Comparison of ENCODE assay signal across 36 cellular contexts in the genomic region with DNA sequence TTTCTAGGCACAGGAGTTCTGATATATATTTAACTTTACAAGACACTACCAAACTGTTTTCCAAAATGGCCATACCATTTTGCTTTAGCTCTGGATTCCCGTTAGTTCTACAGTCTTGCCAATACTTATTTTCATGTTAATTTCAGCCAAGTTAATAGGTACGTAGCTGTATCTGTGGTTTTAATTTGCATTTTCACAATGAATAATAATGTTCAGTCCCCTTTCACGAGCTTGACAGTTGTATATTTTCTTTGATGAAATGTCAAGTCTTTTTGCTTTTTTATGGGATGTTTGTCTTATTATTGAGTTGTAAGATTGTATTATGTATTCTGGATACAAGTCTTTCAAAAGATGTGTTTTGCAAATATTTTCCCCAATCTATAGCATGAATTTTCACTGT. TPM values are rescaled to one million over a fixed set of nuclear protein-coding genes. Genes with fewer than 3 reads are reported as not detected.
"Had no signal": no experiment of that assay in that cellular context is flagged by ENCODE, and none has a peak within 500 bp of the region (broad histone marks: within the 10 kb centered on the region; RNA-seq: fewer than 3 reads in every experiment).

No MANE protein-coding gene starts in this region.

- ATAC-seq: activated naive CD4-positive, alpha-beta T cell treated with anti-CD3 and anti-CD28 coated beads, Interleukin-2, amount 50 U/mL, for 72 hours; activated T-cell treated with anti-CD3 and anti-CD28 coated beads, Interleukin-2, amount 50 U/mL, for 4 hours; activated T-cell treated with anti-CD3 and anti-CD28 coated beads, Interleukin-2, amount 50 U/mL, for 72 hours; activated T-helper 17 cell treated with anti-CD3 and anti-CD28 coated beads, Interleukin-2, amount 50 U/mL, for 72 hours; body of pancreas had no signal

- H3K9me3 ChIP-seq: adrenal gland, ascending aorta, body of pancreas, breast epithelium had no signal

- H3K4me3 ChIP-seq: adrenal gland, ascending aorta, body of pancreas, breast epithelium, cardiac muscle cell had no signal

- H3K36me3 ChIP-seq: adrenal gland, ascending aorta, brain microvascular endothelial cell, breast epithelium, cardiac muscle cell had no signal

- H3K4me1 ChIP-seq: adrenal gland, ascending aorta, body of pancreas, breast epithelium had no signal

- H3K27me3 Mint-ChIP-seq: activated naive CD4-positive, alpha-beta T cell treated with anti-CD3 and anti-CD28 coated beads, Interleukin-2, amount 10 ng/mL, durations not matched to agents 7 days and 5 days had no signal

- H3K27ac Mint-ChIP-seq: activated naive CD4-positive, alpha-beta T cell treated with anti-CD3 and anti-CD28 coated beads for 36 hours; activated naive CD4-positive, alpha-beta T cell treated with anti-CD3 and anti-CD28 coated beads, Interleukin-2, amount 10 ng/mL, durations not matched to agents 7 days and 5 days; activated naive CD4-positive, alpha-beta T cell treated with anti-CD3 and anti-CD28 coated beads, Interleukin-2, amount 50 U/mL, for 24 hours; activated naive CD4-positive, alpha-beta T cell treated with anti-CD3 and anti-CD28 coated beads, Interleukin-2, amount 50 U/mL, for 72 hours; activated naive CD8-positive, alpha-beta T cell; activated naive CD8-positive, alpha-beta T cell treated with anti-CD3 and anti-CD28 coated beads, Interleukin-2, amount 10 ng/mL, durations not matched to agents 7 days and 5 days; activated T-cell treated with anti-CD3 and anti-CD28 coated beads, Interleukin-2, amount 50 U/mL, for 24 hours; activated T-cell treated with anti-CD3 and anti-CD28 coated beads, Interleukin-2, amount 50 U/mL, for 72 hours; activated T-helper 1 cell treated with anti-CD3 and anti-CD28 coated beads, Interleukin-12 subunit alpha, Interleukin-12 subunit beta, Interleukin-2, Interleukin-4 antibody, amounts not matched to agents 30 ng/mL and 10 ng/mL and 1 ng/mL, durations not matched to agents 14 hours and 24 hours and 36 hours; activated T-helper 17 cell treated with anti-CD3 and anti-CD28 coated beads, Interleukin-2, amount 50 U/mL, for 72 hours; activated T-helper 2 cell treated with anti-CD3 and anti-CD28 coated beads, Interferon-gamma antibody, Interleukin-2, Interleukin-4, amounts not matched to agents 10 μg/mL and 5 μg/mL and 100 μg/mL, durations not matched to agents 14 hours and 24 hours and 36 hours had no signal

- H3K9me3 Mint-ChIP-seq: activated naive CD4-positive, alpha-beta T cell treated with anti-CD3 and anti-CD28 coated beads for 36 hours; activated naive CD4-positive, alpha-beta T cell treated with anti-CD3 and anti-CD28 coated beads, Interleukin-2, amount 10 ng/mL, durations not matched to agents 7 days and 5 days; activated naive CD4-positive, alpha-beta T cell treated with anti-CD3 and anti-CD28 coated beads, Interleukin-2, amount 50 U/mL, for 24 hours; activated naive CD4-positive, alpha-beta T cell treated with anti-CD3 and anti-CD28 coated beads, Interleukin-2, amount 50 U/mL, for 72 hours; activated naive CD8-positive, alpha-beta T cell treated with anti-CD3 and anti-CD28 coated beads, Interleukin-2, amount 10 ng/mL, durations not matched to agents 7 days and 5 days; activated T-cell treated with anti-CD3 and anti-CD28 coated beads, Interleukin-2, amount 50 U/mL, for 24 hours; activated T-cell treated with anti-CD3 and anti-CD28 coated beads, Interleukin-2, amount 50 U/mL, for 4 hours; activated T-cell treated with anti-CD3 and anti-CD28 coated beads, Interleukin-2, amount 50 U/mL, for 72 hours; activated T-helper 1 cell treated with anti-CD3 and anti-CD28 coated beads, Interleukin-12 subunit alpha, Interleukin-12 subunit beta, Interleukin-2, Interleukin-4 antibody, amounts not matched to agents 30 ng/mL and 10 ng/mL and 1 ng/mL, durations not matched to agents 14 hours and 24 hours and 36 hours; activated T-helper 17 cell treated with anti-CD3 and anti-CD28 coated beads, Interleukin-2, amount 50 U/mL, for 72 hours; activated T-helper 2 cell treated with anti-CD3 and anti-CD28 coated beads, Interferon-gamma antibody, Interleukin-2, Interleukin-4, amounts not matched to agents 10 μg/mL and 5 μg/mL and 100 μg/mL, durations not matched to agents 14 hours and 24 hours and 36 hours; central memory CD8-positive, alpha-beta T cell had no signal

- H3K36me3 Mint-ChIP-seq: activated naive CD4-positive, alpha-beta T cell treated with anti-CD3 and anti-CD28 coated beads, Interleukin-2, amount 10 ng/mL, durations not matched to agents 7 days and 5 days; activated naive CD4-positive, alpha-beta T cell treated with anti-CD3 and anti-CD28 coated beads, Interleukin-2, amount 50 U/mL, for 24 hours; activated naive CD4-positive, alpha-beta T cell treated with anti-CD3 and anti-CD28 coated beads, Interleukin-2, amount 50 U/mL, for 72 hours; activated naive CD8-positive, alpha-beta T cell; activated naive CD8-positive, alpha-beta T cell treated with anti-CD3 and anti-CD28 coated beads, Interleukin-2, amount 10 ng/mL, durations not matched to agents 7 days and 5 days had no signal

- H3K27me3 ChIP-seq: adrenal gland, ascending aorta, body of pancreas, brain microvascular endothelial cell, breast epithelium, cardiac muscle cell had no signal

- DNase-seq: activated effector memory CD4-positive, alpha-beta T cell treated with anti-CD3 and anti-CD28 coated beads, Interleukin-2, amount 50 U/mL, for 16 hours; activated effector memory CD4-positive, alpha-beta T cell treated with Interleukin-2 at 50 U/mL for 16 hours; activated gamma-delta T cell; activated gamma-delta T cell treated with Interleukin-2 at 50 U/mL for 16 hours; activated naive CD4-positive, alpha-beta T cell; activated naive CD4-positive, alpha-beta T cell treated with anti-CD3 and anti-CD28 coated beads for 36 hours; activated naive CD4-positive, alpha-beta T cell treated with anti-CD3 and anti-CD28 coated beads, Interleukin-2, amount 10 ng/mL, durations not matched to agents 7 days and 5 days; activated naive CD4-positive, alpha-beta T cell treated with anti-CD3 and anti-CD28 coated beads, Interleukin-2, amount 50 U/mL, for 16 hours; activated naive CD4-positive, alpha-beta T cell treated with Interleukin-2 at 50 U/mL for 16 hours; activated naive CD8-positive, alpha-beta T cell treated with anti-CD3 and anti-CD28 coated beads, Interleukin-2, amount 10 ng/mL, durations not matched to agents 7 days and 5 days; activated T-cell treated with anti-CD3 and anti-CD28 coated beads for 4 hours; activated T-cell treated with anti-CD3 and anti-CD28 coated beads, Interleukin-2, amount 50 U/mL, for 1 hour; activated T-cell treated with anti-CD3 and anti-CD28 coated beads, Interleukin-2, amount 50 U/mL, for 24 hours; activated T-cell treated with anti-CD3 and anti-CD28 coated beads, Interleukin-2, amount 50 U/mL, for 4 hours; activated T-cell treated with anti-CD3 and anti-CD28 coated beads, Interleukin-2, amount 50 U/mL, for 48 hours; activated T-cell treated with anti-CD3 and anti-CD28 coated beads, Interleukin-2, amount 50 U/mL, for 72 hours; adrenal gland; amniotic stem cell; amygdala; anterior cingulate cortex; aorta; body of pancreas; brain microvascular endothelial cell; caudate nucleus; central memory CD4-positive, alpha-beta T cell; cerebellar nuclear complex had no signal

- H3K4me1 Mint-ChIP-seq: activated naive CD4-positive, alpha-beta T cell treated with anti-CD3 and anti-CD28 coated beads, Interleukin-2, amount 10 ng/mL, durations not matched to agents 7 days and 5 days; activated naive CD4-positive, alpha-beta T cell treated with anti-CD3 and anti-CD28 coated beads, Interleukin-2, amount 50 U/mL, for 24 hours; activated naive CD8-positive, alpha-beta T cell treated with anti-CD3 and anti-CD28 coated beads, Interleukin-2, amount 10 ng/mL, durations not matched to agents 7 days and 5 days; activated T-helper 17 cell treated with anti-CD3 and anti-CD28 coated beads, Interleukin-2, amount 50 U/mL, for 72 hours; central memory CD8-positive, alpha-beta T cell had no signal

- H3K4me3 Mint-ChIP-seq: activated naive CD4-positive, alpha-beta T cell treated with anti-CD3 and anti-CD28 coated beads for 36 hours; activated naive CD4-positive, alpha-beta T cell treated with anti-CD3 and anti-CD28 coated beads, Interleukin-2, amount 10 ng/mL, durations not matched to agents 7 days and 5 days; activated naive CD4-positive, alpha-beta T cell treated with anti-CD3 and anti-CD28 coated beads, Interleukin-2, amount 50 U/mL, for 24 hours; activated naive CD8-positive, alpha-beta T cell; activated naive CD8-positive, alpha-beta T cell treated with anti-CD3 and anti-CD28 coated beads, Interleukin-2, amount 10 ng/mL, durations not matched to agents 7 days and 5 days; activated T-cell treated with anti-CD3 and anti-CD28 coated beads, Interleukin-2, amount 50 U/mL, for 24 hours; activated T-cell treated with anti-CD3 and anti-CD28 coated beads, Interleukin-2, amount 50 U/mL, for 4 hours; activated T-cell treated with anti-CD3 and anti-CD28 coated beads, Interleukin-2, amount 50 U/mL, for 72 hours; activated T-helper 1 cell treated with anti-CD3 and anti-CD28 coated beads, Interleukin-12 subunit alpha, Interleukin-12 subunit beta, Interleukin-2, Interleukin-4 antibody, amounts not matched to agents 30 ng/mL and 10 ng/mL and 1 ng/mL, durations not matched to agents 14 hours and 24 hours and 36 hours; activated T-helper 17 cell treated with anti-CD3 and anti-CD28 coated beads, Interleukin-2, amount 50 U/mL, for 72 hours; central memory CD8-positive, alpha-beta T cell had no signal

- H3K27ac ChIP-seq: adrenal gland, ascending aorta, body of pancreas, brain microvascular endothelial cell, breast epithelium, cardiac muscle cell had no signal

RNA-seq across cellular contexts. Expression of a gene that starts 50.6 kb away (rescaled TPM):
- total RNA-seq: activated naive CD4-positive, alpha-beta T cell treated with anti-CD3 and anti-CD28 coated beads for 36 hours; activated naive CD8-positive, alpha-beta T cell treated with anti-CD3 and anti-CD28 coated beads, Interleukin-2, amount 10 ng/mL, durations not matched to agents 7 days and 5 days; activated T-cell treated with anti-CD3 and anti-CD28 coated beads, Interleukin-2, amount 50 U/mL, for 72 hours; activated T-helper 1 cell treated with anti-CD3 and anti-CD28 coated beads, Interleukin-12 subunit alpha, Interleukin-12 subunit beta, Interleukin-2, Interleukin-4 antibody, amounts not matched to agents 30 ng/mL and 10 ng/mL and 1 ng/mL, durations not matched to agents 14 hours and 24 hours and 36 hours; activated T-helper 2 cell treated with anti-CD3 and anti-CD28 coated beads, Interferon-gamma antibody, Interleukin-2, Interleukin-4, amounts not matched to agents 10 μg/mL and 5 μg/mL and 100 μg/mL, durations not matched to agents 14 hours and 24 hours and 36 hours had no signal
